In genomic region chr4:4580494-4580893, GRCh38 we compare ENCODE assay signal across 11 cellular contexts.
"Had no signal": no experiment of that assay in that cellular context is flagged by ENCODE, and none has a peak within 500 bp of the region (broad histone marks: within the 10 kb centered on the region; RNA-seq: fewer than 3 reads in every experiment).

No MANE protein-coding gene starts in this region.

- H3K9ac ChIP-seq: GM23248 had no signal

- H3K4me2 ChIP-seq: GM23338 had no signal

- H3K4me3 ChIP-seq: GM23248, GM23338, HAP-1 had no signal

- H3K27ac ChIP-seq: GM23248 had no signal

- H3K9me3 ChIP-seq: HAP-1 had no signal

- ATAC-seq: GM23338, HCT116 had no signal

- FAIRE-seq: H1, H54 had no signal

- H3K4me1 ChIP-seq: HAP-1 had no signal

- DNase-seq: GM23248, GOT3, H7, H9, HCEC 1CT, HFFc6 had no signal

- H3K36me3 ChIP-seq: HAP-1 had no signal

- H2AFZ ChIP-seq: GM23248, GM23338 had no signal
